Comparison of ENCODE assay signal across 1 cellular context in genomic region chr17:43170766-43171681, GRCh38.
TF ChIP-seq lines count a peak whose summit lies in the region.

Gene NBR1, plus strand, starts transcription at chr17:43171214. Its CDS starts 4,586 bp downstream, at chr17:43175800.

TF ChIP-seq in GM12878, 131 proteins besides CTCF, POLR2A, EP300 and RAD21 (continued from another document and continues in another):
- TF ChIP-seq MEF2A (IDR thresholded peaks at IDR 0.05; ENCODE audit: insufficient read depth, low read depth, low read length) (peak; percentile 43; the same call in 1 of the 2 replicates), CBX5 (IDR thresholded peaks at IDR 0.05; ENCODE audit: low read depth) (no peak), REST (IDR thresholded peaks at IDR 0.05; ENCODE audit: low read depth, low read length) (no peak), NR2C1 (IDR thresholded peaks at IDR 0.05) (peak; percentile 74), IKZF2 (IDR thresholded peaks at IDR 0.05) (peak; percentile 74 to 83), CHD1 (IDR thresholded peaks at IDR 0.05; ENCODE audit: low read depth, low read length) (no peak), ZNF24 (IDR thresholded peaks at IDR 0.05) (no peak), BHLHE40 (IDR thresholded peaks at IDR 0.05; ENCODE audit: borderline replicate concordance in 1 of 2, low read depth in 2 of 2, low read length in 1 of 2) (peak; percentile 24 to 26; a peak in 1 of 4 replicates), IRF4 (IDR thresholded peaks at IDR 0.05; ENCODE audit: low read depth, low read length) (0 out of 2 replicates have a peak, but pooled peaks have one; percentile 22), WRNIP1 (IDR thresholded peaks at IDR 0.05; ENCODE audit: borderline replicate concordance, low read depth, low read length) (0 out of 2 replicates have a peak, but pooled peaks have one; percentile 48), RFX5 (IDR thresholded peaks at IDR 0.05; ENCODE audit: low read depth, low read length) (peak; percentile 51; the same call in 1 of the 2 replicates), LARP7 (IDR thresholded peaks at IDR 0.05) (no peak), TCF7 (IDR thresholded peaks at IDR 0.05; ENCODE audit: borderline replicate concordance) (no peak), BRCA1 (IDR thresholded peaks at IDR 0.05; ENCODE audit: low read depth, low read length) (no peak), ATF7 (IDR thresholded peaks at IDR 0.05; ENCODE audit: low read depth) (no peak; the same call in 1 of the 2 replicates), MYC (IDR thresholded peaks at IDR 0.05; ENCODE audit: insufficient read depth, insufficient read length, insufficient replicate concordance, low read length, severe bottlenecking) (peak; percentile 42), POLR2AphosphoS2 (IDR thresholded peaks at IDR 0.05; ENCODE audit: low read depth, low read length) (peak; percentile 83; the same call in 1 of the 2 replicates), MTA2 (IDR thresholded peaks at IDR 0.05; ENCODE audit: low read depth) (peak; percentile 33; the same call in 1 of the 2 replicates), ZNF217 (IDR thresholded peaks at IDR 0.05) (no peak), SREBF1 (IDR thresholded peaks at IDR 0.05; ENCODE audit: low read length) (no peak), EZH2 (IDR thresholded peaks at IDR 0.05; ENCODE audit: borderline replicate concordance, control insufficient read depth, low read depth, low read length) (no peak), FOXM1 (IDR thresholded peaks at IDR 0.05; ENCODE audit: low read depth, low read length) (no peak), ZNF622 (IDR thresholded peaks at IDR 0.05) (no peak), BCL3 (IDR thresholded peaks at IDR 0.05; ENCODE audit: borderline replicate concordance, insufficient read depth, low read depth, low read length, poor library complexity, severe bottlenecking) (peak; percentile 36), MTA3 (IDR thresholded peaks at IDR 0.05; ENCODE audit: borderline replicate concordance, low read length) (no peak), USF1 (IDR thresholded peaks at IDR 0.05; ENCODE audit: borderline replicate concordance, extremely low read length, insufficient read depth, low read depth, low read length) (no peak), USF2 (IDR thresholded peaks at IDR 0.05; ENCODE audit: borderline replicate concordance, low read depth, low read length) (no peak), ASH2L (IDR thresholded peaks at IDR 0.05; ENCODE audit: borderline replicate concordance, low read depth) (no peak), E2F8 (IDR thresholded peaks at IDR 0.05; ENCODE audit: low read depth, partially characterized antibody) (no peak), GABPA (IDR thresholded peaks at IDR 0.05; ENCODE audit: low read depth) (peak; percentile 67; the same call in 1 of the 2 replicates), RUNX3 (IDR thresholded peaks at IDR 0.05; ENCODE audit: low read length) (peak; percentile 92), CHD4 (IDR thresholded peaks at IDR 0.05) (no peak), JUND (IDR thresholded peaks at IDR 0.05; ENCODE audit: low read depth, low read length) (no peak), CBFB (IDR thresholded peaks at IDR 0.05; ENCODE audit: low read depth) (peak; percentile 73; the same call in 1 of the 2 replicates), PRDM15 (CRISPR knock-in tag; IDR thresholded peaks at IDR 0.05) (no peak), RAD51 (IDR thresholded peaks at IDR 0.05) (no peak), BMI1 (IDR thresholded peaks at IDR 0.05; ENCODE audit: borderline replicate concordance) (no peak), SMAD1 (IDR thresholded peaks at IDR 0.05; ENCODE audit: low read depth, partially characterized antibody) (no peak), CHD2 (IDR thresholded peaks at IDR 0.05; ENCODE audit: borderline replicate concordance, low read depth, low read length) (peak; percentile 92; the same call in 1 of the 2 replicates)
- TF ChIP-seq, protein P1, sequence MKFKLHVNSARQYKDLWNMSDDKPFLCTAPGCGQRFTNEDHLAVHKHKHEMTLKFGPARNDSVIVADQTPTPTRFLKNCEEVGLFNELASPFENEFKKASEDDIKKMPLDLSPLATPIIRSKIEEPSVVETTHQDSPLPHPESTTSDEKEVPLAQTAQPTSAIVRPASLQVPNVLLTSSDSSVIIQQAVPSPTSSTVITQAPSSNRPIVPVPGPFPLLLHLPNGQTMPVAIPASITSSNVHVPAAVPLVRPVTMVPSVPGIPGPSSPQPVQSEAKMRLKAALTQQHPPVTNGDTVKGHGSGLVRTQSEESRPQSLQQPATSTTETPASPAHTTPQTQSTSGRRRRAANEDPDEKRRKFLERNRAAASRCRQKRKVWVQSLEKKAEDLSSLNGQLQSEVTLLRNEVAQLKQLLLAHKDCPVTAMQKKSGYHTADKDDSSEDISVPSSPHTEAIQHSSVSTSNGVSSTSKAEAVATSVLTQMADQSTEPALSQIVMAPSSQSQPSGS (IDR thresholded peaks at IDR 0.05; ENCODE audit: low read length): no peak
- TF ChIP-seq, protein P2, sequence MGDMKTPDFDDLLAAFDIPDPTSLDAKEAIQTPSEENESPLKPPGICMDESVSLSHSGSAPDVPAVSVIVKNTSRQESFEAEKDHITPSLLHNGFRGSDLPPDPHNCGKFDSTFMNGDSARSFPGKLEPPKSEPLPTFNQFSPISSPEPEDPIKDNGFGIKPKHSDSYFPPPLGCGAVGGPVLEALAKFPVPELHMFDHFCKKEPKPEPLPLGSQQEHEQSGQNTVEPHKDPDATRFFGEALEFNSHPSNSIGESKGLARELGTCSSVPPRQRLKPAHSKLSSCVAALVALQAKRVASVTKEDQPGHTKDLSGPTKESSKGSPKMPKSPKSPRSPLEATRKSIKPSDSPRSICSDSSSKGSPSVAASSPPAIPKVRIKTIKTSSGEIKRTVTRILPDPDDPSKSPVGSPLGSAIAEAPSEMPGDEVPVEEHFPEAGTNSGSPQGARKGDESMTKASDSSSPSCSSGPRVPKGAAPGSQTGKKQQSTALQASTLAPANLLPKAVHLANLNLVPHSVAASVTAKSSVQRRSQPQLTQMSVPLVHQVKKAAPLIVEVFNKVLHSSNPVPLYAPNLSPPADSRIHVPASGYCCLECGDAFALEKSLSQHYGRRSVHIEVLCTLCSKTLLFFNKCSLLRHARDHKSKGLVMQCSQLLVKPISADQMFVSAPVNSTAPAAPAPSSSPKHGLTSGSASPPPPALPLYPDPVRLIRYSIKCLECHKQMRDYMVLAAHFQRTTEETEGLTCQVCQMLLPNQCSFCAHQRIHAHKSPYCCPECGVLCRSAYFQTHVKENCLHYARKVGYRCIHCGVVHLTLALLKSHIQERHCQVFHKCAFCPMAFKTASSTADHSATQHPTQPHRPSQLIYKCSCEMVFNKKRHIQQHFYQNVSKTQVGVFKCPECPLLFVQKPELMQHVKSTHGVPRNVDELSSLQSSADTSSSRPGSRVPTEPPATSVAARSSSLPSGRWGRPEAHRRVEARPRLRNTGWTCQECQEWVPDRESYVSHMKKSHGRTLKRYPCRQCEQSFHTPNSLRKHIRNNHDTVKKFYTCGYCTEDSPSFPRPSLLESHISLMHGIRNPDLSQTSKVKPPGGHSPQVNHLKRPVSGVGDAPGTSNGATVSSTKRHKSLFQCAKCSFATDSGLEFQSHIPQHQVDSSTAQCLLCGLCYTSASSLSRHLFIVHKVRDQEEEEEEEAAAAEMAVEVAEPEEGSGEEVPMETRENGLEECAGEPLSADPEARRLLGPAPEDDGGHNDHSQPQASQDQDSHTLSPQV (IDR thresholded peaks at IDR 0.05): no peak
- TF ChIP-seq, protein P3, sequence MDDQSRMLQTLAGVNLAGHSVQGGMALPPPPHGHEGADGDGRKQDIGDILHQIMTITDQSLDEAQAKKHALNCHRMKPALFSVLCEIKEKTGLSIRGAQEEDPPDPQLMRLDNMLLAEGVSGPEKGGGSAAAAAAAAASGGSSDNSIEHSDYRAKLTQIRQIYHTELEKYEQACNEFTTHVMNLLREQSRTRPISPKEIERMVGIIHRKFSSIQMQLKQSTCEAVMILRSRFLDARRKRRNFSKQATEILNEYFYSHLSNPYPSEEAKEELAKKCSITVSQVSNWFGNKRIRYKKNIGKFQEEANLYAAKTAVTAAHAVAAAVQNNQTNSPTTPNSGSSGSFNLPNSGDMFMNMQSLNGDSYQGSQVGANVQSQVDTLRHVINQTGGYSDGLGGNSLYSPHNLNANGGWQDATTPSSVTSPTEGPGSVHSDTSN (IDR thresholded peaks at IDR 0.05; ENCODE audit: insufficient replicate concordance, low read depth, low read length): peak; percentile 99
